ENCODE assay signal across 1 cellular context in the genomic region with DNA sequence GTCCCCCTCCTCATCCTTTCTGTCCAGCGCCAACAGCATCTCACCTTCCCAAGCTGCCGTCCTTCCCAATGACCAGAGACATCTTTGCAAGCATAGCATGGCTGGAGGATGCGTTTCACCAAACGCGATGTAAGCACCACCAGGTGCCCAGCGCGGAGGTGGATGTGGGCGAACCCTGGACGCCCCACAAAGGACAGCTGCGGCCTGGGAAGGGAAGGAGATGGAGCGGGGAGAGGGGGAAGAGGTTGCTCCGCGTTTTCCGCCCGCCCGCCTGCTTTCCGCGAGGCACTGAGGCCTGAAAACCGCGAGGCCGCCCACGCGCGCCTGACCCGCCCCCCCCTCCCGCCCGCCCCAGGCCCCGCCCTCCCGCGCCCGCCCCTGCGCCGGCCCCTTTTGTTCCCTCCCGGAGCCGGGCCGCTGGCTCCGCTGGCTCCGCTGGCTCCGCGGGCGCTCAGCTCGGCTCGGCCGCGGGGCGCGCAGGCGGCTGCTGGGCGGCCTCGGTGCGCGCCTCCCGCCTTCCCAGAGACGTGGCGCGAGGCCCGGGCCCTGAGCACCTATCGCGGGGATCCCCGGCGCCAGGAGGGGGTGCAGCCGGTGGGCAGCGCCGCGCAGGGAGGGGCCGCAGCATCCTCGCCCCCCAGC.
TF ChIP-seq lines count a peak whose summit lies in the region.

A gene (plus strand): TSS at position 390 of the 642 bp plus-strand sequence. CDS start 28,140 bp downstream, outside the sequence.

TF ChIP-seq in H1, 55 proteins besides CTCF, POLR2A, EP300 and RAD21:
- TF ChIP-seq RXRA (IDR thresholded peaks at IDR 0.05; ENCODE audit: insufficient read depth, low read depth, low read length) (no peak), SUZ12 (IDR thresholded peaks at IDR 0.05; ENCODE audit: low read length) (no peak), EGR1 (IDR thresholded peaks at IDR 0.05; ENCODE audit: borderline replicate concordance, low read depth, low read length) (peak; percentile 76), POLR2AphosphoS5 (IDR thresholded peaks at IDR 0.05; ENCODE audit: low read depth, low read length) (no peak), BRCA1 (IDR thresholded peaks at IDR 0.05; ENCODE audit: low read depth, low read length) (no peak), NANOG (IDR thresholded peaks at IDR 0.05; ENCODE audit: insufficient read depth, low read depth, low read length, poor library complexity, severe bottlenecking) (no peak), CREB1 (IDR thresholded peaks at IDR 0.05) (peak; percentile 38; the same call in 1 of the 2 replicates), RNF2 (IDR thresholded peaks at IDR 0.05; ENCODE audit: borderline replicate concordance, low read depth, low read length, missing control alignments, poor library complexity, severe bottlenecking) (no peak), PHF8 (conservative IDR thresholded peaks at IDR 0.05; ENCODE audit: low read depth, low read length) (peak; percentile 62), TAF1 (IDR thresholded peaks at IDR 0.05; ENCODE audit: low read depth, low read length) (0 out of 2 replicates have a peak, but pooled peaks have one; percentile 56), KDM4A (IDR thresholded peaks at IDR 0.05; ENCODE audit: low read depth, low read length, severe bottlenecking) (peak; percentile 40), CTBP2 (IDR thresholded peaks at IDR 0.05; ENCODE audit: borderline replicate concordance, insufficient read depth, insufficient read length, low read length) (peak; percentile 69), CBX8 (IDR thresholded peaks at IDR 0.05; ENCODE audit: borderline replicate concordance, low read depth, low read length) (no peak), ASH2L (IDR thresholded peaks at IDR 0.05; ENCODE audit: low read length) (peak; percentile 61), TBP (IDR thresholded peaks at IDR 0.05; ENCODE audit: low read depth, low read length) (no peak), SP2 (IDR thresholded peaks at IDR 0.05; ENCODE audit: low read length) (no peak), RBBP5 (IDR thresholded peaks at IDR 0.05; ENCODE audit: borderline replicate concordance, low read depth, low read length) (peak; percentile 42; the same call in 1 of the 2 replicates), SP1 (IDR thresholded peaks at IDR 0.05; ENCODE audit: low read depth, low read length) (0 out of 2 replicates have a peak, but pooled peaks have one; percentile 31), SRF (IDR thresholded peaks at IDR 0.05; ENCODE audit: low read depth, low read length) (no peak), SIN3A (conservative IDR thresholded peaks at IDR 0.05 in 1 of 2, IDR thresholded peaks at IDR 0.05 in 1 of 2; ENCODE audit: low read depth in 1 of 2, low read length in 2 of 2) (peak in 1 of 2 experiments; percentile 37; a peak in 1 of 4 replicates)
- TF ChIP-seq, protein P1, sequence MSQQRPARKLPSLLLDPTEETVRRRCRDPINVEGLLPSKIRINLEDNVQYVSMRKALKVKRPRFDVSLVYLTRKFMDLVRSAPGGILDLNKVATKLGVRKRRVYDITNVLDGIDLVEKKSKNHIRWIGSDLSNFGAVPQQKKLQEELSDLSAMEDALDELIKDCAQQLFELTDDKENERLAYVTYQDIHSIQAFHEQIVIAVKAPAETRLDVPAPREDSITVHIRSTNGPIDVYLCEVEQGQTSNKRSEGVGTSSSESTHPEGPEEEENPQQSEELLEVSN (IDR thresholded peaks at IDR 0.05): peak; percentile 62
- TF ChIP-seq, protein P2, sequence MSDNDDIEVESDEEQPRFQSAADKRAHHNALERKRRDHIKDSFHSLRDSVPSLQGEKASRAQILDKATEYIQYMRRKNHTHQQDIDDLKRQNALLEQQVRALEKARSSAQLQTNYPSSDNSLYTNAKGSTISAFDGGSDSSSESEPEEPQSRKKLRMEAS (IDR thresholded peaks at IDR 0.05): peak; percentile 58; the same call in 1 of the 2 replicates
